2 cellular contexts compared by ENCODE assay signal in genomic region chr2:220277445-220277960, GRCh38.
TF ChIP-seq lines count a peak whose summit lies in the region.

No MANE protein-coding gene starts in this region.

TF ChIP-seq in A549, 52 proteins besides CTCF, POLR2A, EP300 and RAD21 (continued from another document):
- TF ChIP-seq, protein P1, sequence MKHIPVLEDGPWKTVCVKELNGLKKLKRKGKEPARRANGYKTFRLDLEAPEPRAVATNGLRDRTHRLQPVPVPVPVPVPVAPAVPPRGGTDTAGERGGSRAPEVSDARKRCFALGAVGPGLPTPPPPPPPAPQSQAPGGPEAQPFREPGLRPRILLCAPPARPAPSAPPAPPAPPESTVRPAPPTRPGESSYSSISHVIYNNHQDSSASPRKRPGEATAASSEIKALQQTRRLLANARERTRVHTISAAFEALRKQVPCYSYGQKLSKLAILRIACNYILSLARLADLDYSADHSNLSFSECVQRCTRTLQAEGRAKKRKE (CRISPR knock-in tag; IDR thresholded peaks at IDR 0.05; ENCODE audit: low read depth) = no peak
- TF ChIP-seq JUNB (IDR thresholded peaks at IDR 0.05) (peak; percentile 95), HES2 (IDR thresholded peaks at IDR 0.05) (peak; percentile 53; the same call in 1 of the 2 replicates), HEYL (CRISPR knock-in tag; IDR thresholded peaks at IDR 0.05) (no peak), SMC3 (IDR thresholded peaks at IDR 0.05) (peak; percentile 56), GATA3 (IDR thresholded peaks at IDR 0.05; ENCODE audit: borderline replicate concordance) (peak; percentile 94), PBX3 (IDR thresholded peaks at IDR 0.05) (0 out of 2 replicates have a peak, but pooled peaks have one; percentile 50), FOSL2 (IDR thresholded peaks at IDR 0.05) (peak; percentile 88), FOSL2 (CRISPR knock-in tag; IDR thresholded peaks at IDR 0.05) (peak; percentile 89), CEBPB (IDR thresholded peaks at IDR 0.05) (peak; percentile 76 to 77), RARB (CRISPR knock-in tag; IDR thresholded peaks at IDR 0.05) (peak; percentile 75; the same call in 1 of the 2 replicates), BCL3 (IDR thresholded peaks at IDR 0.05) (peak; percentile 92), MAX (IDR thresholded peaks at IDR 0.05) (peak; percentile 75)
- TF ChIP-seq, protein P2, sequence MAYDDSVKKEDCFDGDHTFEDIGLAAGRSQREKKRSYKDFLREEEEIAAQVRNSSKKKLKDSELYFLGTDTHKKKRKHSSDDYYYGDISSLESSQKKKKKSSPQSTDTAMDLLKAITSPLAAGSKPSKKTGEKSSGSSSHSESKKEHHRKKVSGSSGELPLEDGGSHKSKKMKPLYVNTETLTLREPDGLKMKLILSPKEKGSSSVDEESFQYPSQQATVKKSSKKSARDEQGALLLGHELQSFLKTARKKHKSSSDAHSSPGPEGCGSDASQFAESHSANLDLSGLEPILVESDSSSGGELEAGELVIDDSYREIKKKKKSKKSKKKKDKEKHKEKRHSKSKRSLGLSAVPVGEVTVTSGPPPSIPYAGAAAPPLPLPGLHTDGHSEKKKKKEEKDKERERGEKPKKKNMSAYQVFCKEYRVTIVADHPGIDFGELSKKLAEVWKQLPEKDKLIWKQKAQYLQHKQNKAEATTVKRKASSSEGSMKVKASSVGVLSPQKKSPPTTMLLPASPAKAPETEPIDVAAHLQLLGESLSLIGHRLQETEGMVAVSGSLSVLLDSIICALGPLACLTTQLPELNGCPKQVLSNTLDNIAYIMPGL (CRISPR knock-in tag; IDR thresholded peaks at IDR 0.05; ENCODE audit: borderline replicate concordance) = no peak
- TF ChIP-seq, protein P3, sequence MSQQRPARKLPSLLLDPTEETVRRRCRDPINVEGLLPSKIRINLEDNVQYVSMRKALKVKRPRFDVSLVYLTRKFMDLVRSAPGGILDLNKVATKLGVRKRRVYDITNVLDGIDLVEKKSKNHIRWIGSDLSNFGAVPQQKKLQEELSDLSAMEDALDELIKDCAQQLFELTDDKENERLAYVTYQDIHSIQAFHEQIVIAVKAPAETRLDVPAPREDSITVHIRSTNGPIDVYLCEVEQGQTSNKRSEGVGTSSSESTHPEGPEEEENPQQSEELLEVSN (IDR thresholded peaks at IDR 0.05; ENCODE audit: borderline replicate concordance, low read depth) = peak; percentile 72; the same call in 1 of the 2 replicates

TF ChIP-seq in H1, 55 proteins besides CTCF, POLR2A, EP300 and RAD21:
- TF ChIP-seq TAF1 (IDR thresholded peaks at IDR 0.05; ENCODE audit: low read depth, low read length) (no peak), SP2 (IDR thresholded peaks at IDR 0.05; ENCODE audit: low read length) (no peak), SIRT6 (IDR thresholded peaks at IDR 0.05; ENCODE audit: low read length) (no peak), CREB1 (IDR thresholded peaks at IDR 0.05) (no peak)
